Comparison of ENCODE assay signal across 8 cellular contexts in genomic region chr12:22459872-22460490, GRCh38.
DNase-seq lines count a peak whose midpoint lies in the region; ATAC-seq and TF ChIP-seq lines count a peak whose summit lies in the region.

No MANE protein-coding gene starts in this region.

- H3K4me1 ChIP-seq in OCI-LY1 (ENCODE audit: insufficient read depth, low read length, severe bottlenecking) (no peaks in the 10 kb centered on the region), colonic mucosa (no peaks in the 10 kb centered on the region)

- no peaks in the 10 kb centered on the region for H3K27me3 ChIP-seq in OCI-LY1 (ENCODE audit: insufficient read depth, low read length)
- no peaks in the 10 kb centered on the region for H3K27me3 ChIP-seq in colonic mucosa

- peaks cover 7% of the 10 kb centered on the region; the same call in 1 of the 2 replicates for H3K36me3 ChIP-seq in OCI-LY1 (ENCODE audit: insufficient read depth, low read length)
- H3K36me3 ChIP-seq in colonic mucosa = no peaks in the 10 kb centered on the region

- intact Hi-C loops in colonic mucosa (cut with DNase I) = loop anchor here (5.0 kb wide), 1 partner anchor 378 kb away; no protein-coding TSS in a partner anchor

- H3K4me2 ChIP-seq in OCI-LY1 (ENCODE audit: low read length) = no peak overlapping the region

- no peaks in the 10 kb centered on the region for H3K9me2 ChIP-seq in OCI-LY1 (ENCODE audit: low read depth, low read length)

- H3K9me3 ChIP-seq in OCI-LY1 (ENCODE audit: low read length) (no peaks in the 10 kb centered on the region), colonic mucosa (no peaks in the 10 kb centered on the region)

- TF ChIP-seq CTCF in OCI-LY1 (IDR thresholded peaks at IDR 0.05; ENCODE audit: low read length) (peak; percentile 67), colonic mucosa (IDR thresholded peaks at IDR 0.05) (peak; percentile 56)

- peak; percentile 67 for DNase-seq in Ammon's horn (ENCODE audit: low spot score)
- DNase-seq in colonic mucosa = no peak
- DNase-seq in lung microvascular endothelial cell (ENCODE audit: low read depth in 2 of 2) = peak; percentile 43 to 57
- DNase-seq in activated naive CD4-positive, alpha-beta T cell treated with Interleukin-2 at 50 U/mL for 16 hours = no peak
- no peak for DNase-seq in NK-92 treated with Interleukin-12 subunit alpha and Interleukin-12 subunit beta, amount 100 ng/mL, for 24 hours (lab: John Stamatoyannopoulos, UW)

- no peak overlapping the region for H2AFZ ChIP-seq in OCI-LY1 (ENCODE audit: low read length)

- peak; percentile 87 for ATAC-seq in GM18502 (IDR thresholded peaks at IDR 0.05; ENCODE audit: poor library complexity, unreplicated experiment)
- ATAC-seq in HG03469 (IDR thresholded peaks at IDR 0.05; ENCODE audit: unreplicated experiment) = peak; percentile 67

- H3K79me2 ChIP-seq in OCI-LY1 (ENCODE audit: insufficient read depth, low read length) = no peaks in the 10 kb centered on the region

- no peaks in the 10 kb centered on the region for H3F3A ChIP-seq in OCI-LY1 (ENCODE audit: insufficient read depth, low read length)

- no peak overlapping the region for H3K27ac ChIP-seq in OCI-LY1 (ENCODE audit: low read depth, low read length, poor library complexity, severe bottlenecking)
- H3K27ac ChIP-seq in colonic mucosa = no peak overlapping the region

- no peaks in the 10 kb centered on the region for H4K20me1 ChIP-seq in OCI-LY1 (ENCODE audit: insufficient read depth, low read length)

- H3K4me3 ChIP-seq in OCI-LY1 (ENCODE audit: low read depth, low read length, poor library complexity, severe bottlenecking) (no peak overlapping the region), colonic mucosa (no peak overlapping the region)

- H3K9ac ChIP-seq in OCI-LY1 (ENCODE audit: low read length) = no peak overlapping the region
- no peak overlapping the region for H3K9ac ChIP-seq in colonic mucosa (ENCODE audit: low read depth in 2 of 2, low read length in 2 of 2)

Comparison
In these comparisons a context has a peak if more than half of its experiments do, and no peak if none do; other contexts are left out.
1. DNase-seq: peak in Ammon's horn (single experiment) and lung microvascular endothelial cell (2 of 2); none in colonic mucosa (single experiment), activated naive CD4-positive, alpha-beta T cell treated with Interleukin-2 at 50 U/mL for 16 hours (single experiment) and NK-92 treated with Interleukin-12 subunit alpha and Interleukin-12 subunit beta, amount 100 ng/mL, for 24 hours (single experiment).